ENCODE assay signal across 26 cellular contexts in the genomic region with DNA sequence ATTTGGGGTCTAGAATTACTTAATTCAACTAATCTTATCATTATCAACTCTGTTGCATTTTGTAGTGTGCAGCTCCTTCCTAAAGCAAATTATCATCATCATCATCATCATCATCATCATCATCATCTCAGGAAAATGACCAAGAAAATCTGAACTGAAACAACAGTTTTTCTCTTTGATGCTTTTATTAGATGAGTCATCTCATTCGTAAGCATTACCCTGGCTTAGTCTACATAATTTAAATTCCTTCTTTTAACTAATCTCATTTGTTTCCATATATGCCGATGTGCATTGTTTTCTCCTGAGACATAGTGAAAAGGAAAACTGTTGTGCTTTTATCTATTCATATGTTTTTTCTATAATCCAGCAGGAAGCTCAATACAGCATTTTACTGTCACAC.
DNase-seq lines count a peak whose midpoint lies in the region; ATAC-seq and TF ChIP-seq lines count a peak whose summit lies in the region.
"Had no signal": no experiment of that assay in that cellular context is flagged by ENCODE, and none has a peak within 500 bp of the region (broad histone marks: within the 10 kb centered on the region; RNA-seq: fewer than 3 reads in every experiment).

No MANE protein-coding gene starts in this region.

- no peak overlapping the region for H3K27ac Mint-ChIP-seq in CD4-positive, alpha-beta T cell
- H3K27ac Mint-ChIP-seq: activated naive CD4-positive, alpha-beta T cell treated with anti-CD3 and anti-CD28 coated beads for 36 hours; B cell; type B pancreatic cell had no signal

- H3K27me3 Mint-ChIP-seq in CD4-positive, alpha-beta T cell = no peaks in the 10 kb centered on the region
- H3K27me3 Mint-ChIP-seq: B cell, type B pancreatic cell had no signal

- intact Hi-C loops in CD4-positive, alpha-beta T cell (cut with DNase I, micrococcal nuclease) = no loop called here

- H3K4me1 ChIP-seq in RWPE2 (ENCODE audit: insufficient read depth, poor library complexity, severe bottlenecking) = no peaks in the 10 kb centered on the region
- H3K4me1 ChIP-seq: body of pancreas, gastrocnemius medialis, right atrium auricular region had no signal

- no peak for TF ChIP-seq CTCF in RWPE2 (IDR thresholded peaks at IDR 0.05; ENCODE audit: poor library complexity, severe bottlenecking)
- no peak for TF ChIP-seq CTCF in choroid plexus epithelial cell (conservative IDR thresholded peaks at IDR 0.05; ENCODE audit: low read depth, low read length)
- TF ChIP-seq CTCF in retinal pigment epithelial cell (conservative IDR thresholded peaks at IDR 0.05; ENCODE audit: low read depth, low read length) = no peak
- TF ChIP-seq CTCF in CD4-positive, alpha-beta T cell (IDR thresholded peaks at IDR 0.05) = no peak
- TF ChIP-seq CTCF in WERI-Rb-1 (IDR thresholded peaks at IDR 0.05; ENCODE audit: low read depth, low read length) = no peak

- POLR2A ChIA-PET in CD4-positive, alpha-beta T cell (lab: Charles Lee) = no interaction called here

- peak; percentile 28 for DNase-seq in H4 (ENCODE audit: low spot score)
- no peak for DNase-seq in RWPE2 (ENCODE audit: low spot score)
- peak; percentile 56 for DNase-seq in choroid plexus epithelial cell (ENCODE audit: low read depth)
- DNase-seq in retinal pigment epithelial cell (ENCODE audit: low read depth) = peak; percentile 52
- no peak for DNase-seq in CD4-positive, alpha-beta T cell
- DNase-seq in UCSD-AML1 (lab: John Stamatoyannopoulos, UW; ENCODE audit: unreplicated experiment) = no peak
- DNase-seq in caudate nucleus (lab: John Stamatoyannopoulos, UW) = no peak
- no peak for DNase-seq in WERI-Rb-1
- DNase-seq: activated CD8-positive, alpha-beta memory T cell treated with anti-CD3 and anti-CD28 coated beads for 24 hours; activated naive CD4-positive, alpha-beta T cell treated with anti-CD3 and anti-CD28 coated beads for 36 hours; activated T-cell treated with anti-CD3 and anti-CD28 coated beads, Interleukin-2, amount 50 U/mL, for 4 hours; body of pancreas; gastrocnemius medialis; kidney glomerular epithelial cell; NCI-H187; NCI-H748 treated with DMSO at 0.1 percent for 48 hours; occipital lobe; OCI-M1; SJCRH30; stimulated activated CD8-positive, alpha-beta memory T cell treated with anti-CD3 and anti-CD28 coated beads, Interleukin-4, amount 100 ng/mL, for 48 hours had no signal

- H3K4me3 Mint-ChIP-seq in CD4-positive, alpha-beta T cell = no peak overlapping the region
- H3K4me3 Mint-ChIP-seq: activated naive CD4-positive, alpha-beta T cell treated with anti-CD3 and anti-CD28 coated beads for 36 hours; activated T-cell treated with anti-CD3 and anti-CD28 coated beads, Interleukin-2, amount 50 U/mL, for 4 hours; B cell; type B pancreatic cell had no signal

- CTCF ChIA-PET in CD4-positive, alpha-beta T cell (lab: Charles Lee) = no interaction called here

- H3K27me3 ChIP-seq in RWPE2 (ENCODE audit: insufficient read depth, poor library complexity, severe bottlenecking) (peaks cover 6% of the 10 kb centered on the region), WERI-Rb-1 (ENCODE audit: insufficient read depth, low read depth, severe bottlenecking) (no peaks in the 10 kb centered on the region)
- H3K27me3 ChIP-seq in CD4-positive, alpha-beta T cell (ENCODE audit: control insufficient read depth, insufficient read depth, low read length) = no peaks in the 10 kb centered on the region
- H3K27me3 ChIP-seq: body of pancreas, gastrocnemius medialis, right atrium auricular region, SJCRH30 had no signal

- peaks cover 11% of the 10 kb centered on the region for H3K9me3 Mint-ChIP-seq in CD4-positive, alpha-beta T cell
- H3K9me3 Mint-ChIP-seq: type B pancreatic cell had no signal

- no peaks in the 10 kb centered on the region for H3K4me1 Mint-ChIP-seq in CD4-positive, alpha-beta T cell (ENCODE audit: low read depth)
- H3K4me1 Mint-ChIP-seq: B cell had no signal

- H3K4me3 ChIP-seq in RWPE2 (ENCODE audit: severe bottlenecking) = no peak overlapping the region
- no peak overlapping the region for H3K4me3 ChIP-seq in choroid plexus epithelial cell (ENCODE audit: low read depth, low read length)
- H3K4me3 ChIP-seq in retinal pigment epithelial cell (ENCODE audit: low read length) = no peak overlapping the region
- H3K4me3 ChIP-seq in WERI-Rb-1 (ENCODE audit: low read depth, low read length) = no peak overlapping the region
- H3K4me3 ChIP-seq: body of pancreas, coronary artery, gastrocnemius medialis, right atrium auricular region, SJCRH30 had no signal

- no peaks in the 10 kb centered on the region for H3K36me3 Mint-ChIP-seq in CD4-positive, alpha-beta T cell (ENCODE audit: low read depth)
- H3K36me3 Mint-ChIP-seq: type B pancreatic cell had no signal

- H3K27ac ChIP-seq in RWPE2 (ENCODE audit: poor library complexity, severe bottlenecking) (no peak overlapping the region), caudate nucleus (ENCODE audit: low read depth, low read length) (no peak overlapping the region), WERI-Rb-1 (no peak overlapping the region)
- H3K27ac ChIP-seq in CD4-positive, alpha-beta T cell (ENCODE audit: low read depth, low read length) = no peak overlapping the region
- H3K27ac ChIP-seq: body of pancreas, coronary artery, gastrocnemius medialis, HL-60, right atrium auricular region, SJCRH30 had no signal

- H3K36me3 ChIP-seq in RWPE2 (ENCODE audit: low read depth) = no peaks in the 10 kb centered on the region
- no peaks in the 10 kb centered on the region for H3K36me3 ChIP-seq in WERI-Rb-1
- H3K36me3 ChIP-seq: gastrocnemius medialis, right atrium auricular region, SJCRH30 had no signal

- ATAC-seq in RWPE2 (ENCODE audit: low read depth) = peak; percentile 33; the same call in 1 of the 3 replicates
- no peak for ATAC-seq in CD4-positive, alpha-beta T cell (ENCODE audit: poor library complexity)
- ATAC-seq: activated CD4-positive, CD25-positive, alpha-beta regulatory T cell treated with anti-CD3 and anti-CD28 coated beads, Interleukin-2, amount 50 U/mL, for 24 hours; activated T-cell treated with anti-CD3 and anti-CD28 coated beads, Interleukin-2, amount 50 U/mL, for 4 hours; body of pancreas; gastrocnemius medialis had no signal

- H3K9me3 ChIP-seq in RWPE2 (ENCODE audit: severe bottlenecking) = no peaks in the 10 kb centered on the region
- no peaks in the 10 kb centered on the region for H3K9me3 ChIP-seq in CD4-positive, alpha-beta T cell (ENCODE audit: control insufficient read depth, low read length)
- H3K9me3 ChIP-seq in WERI-Rb-1 (ENCODE audit: severe bottlenecking) = no peaks in the 10 kb centered on the region
- H3K9me3 ChIP-seq: body of pancreas, gastrocnemius medialis, SJCRH30 had no signal

Comparison
In these comparisons a context has a peak if more than half of its experiments do, and no peak if none do; other contexts are left out.
1. DNase-seq: peak in H4 (single experiment), choroid plexus epithelial cell (single experiment) and retinal pigment epithelial cell (single experiment); none in RWPE2 (single experiment), CD4-positive, alpha-beta T cell (0 of 10), UCSD-AML1 (single experiment), caudate nucleus (0 of 61) and WERI-Rb-1 (single experiment).